In the genomic region with DNA sequence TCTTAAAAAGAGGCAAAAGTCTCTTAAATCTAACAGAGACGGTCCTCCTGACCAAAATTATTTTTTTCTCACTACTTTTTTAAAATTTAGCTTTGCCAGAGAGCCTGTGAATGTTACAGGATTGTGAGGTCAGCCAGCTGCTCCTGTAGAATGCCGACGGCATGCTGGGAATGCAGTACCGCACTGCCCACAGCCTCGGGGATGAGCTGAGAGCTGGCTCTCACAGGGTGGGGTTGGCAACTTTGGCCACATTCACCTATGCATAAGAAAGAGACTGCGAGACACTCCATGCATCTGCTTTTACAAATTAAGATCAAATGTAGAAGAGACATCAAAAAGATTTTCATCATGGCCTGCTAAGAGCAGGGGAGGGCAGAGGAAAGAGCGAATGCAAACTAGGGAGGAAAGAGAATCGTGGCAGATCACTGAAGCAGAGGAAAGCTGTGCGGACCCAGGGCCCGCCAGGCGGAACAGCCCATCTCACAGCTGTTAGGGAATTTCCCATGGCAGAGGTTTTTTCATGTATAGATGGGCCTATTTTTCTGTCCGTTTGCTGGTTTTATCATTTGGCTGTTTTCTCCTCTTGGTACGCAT, we compare ENCODE assay signal across 14 cellular contexts. TPM values are rescaled to one million over a fixed set of nuclear protein-coding genes. Genes with fewer than 3 reads are reported as not detected.
DNase-seq lines count a peak whose midpoint lies in the region; ATAC-seq and TF ChIP-seq lines count a peak whose summit lies in the region.
"Had no signal": no experiment of that assay in that cellular context is flagged by ENCODE, and none has a peak within 500 bp of the region (broad histone marks: within the 10 kb centered on the region; RNA-seq: fewer than 3 reads in every experiment).

No MANE protein-coding gene starts in this region.

- peaks cover 91% of the 10 kb centered on the region for H3K4me1 ChIP-seq in BLaER1
- H3K4me1 ChIP-seq in heart left ventricle = peaks cover 0 to 11% (median 0%) of the 10 kb centered on the region in 12 donors
- H3K4me1 ChIP-seq: upper lobe of right lung had no signal

- no peak for TF ChIP-seq CTCF in heart left ventricle (IDR thresholded peaks at IDR 0.05)

- no peaks in the 10 kb centered on the region for H3K27me3 ChIP-seq in BLaER1
- no peaks in the 10 kb centered on the region for H3K27me3 ChIP-seq in heart left ventricle
- H3K27me3 ChIP-seq: MG63, upper lobe of right lung had no signal

- intact Hi-C loops in heart left ventricle (cut with DNase I) = no loop called here

- TF ChIP-seq POLR2A in heart left ventricle (IDR thresholded peaks at IDR 0.05) = no peak

- H4K20me1 ChIP-seq in BLaER1 = no peaks in the 10 kb centered on the region

- ATAC-seq in GM19395 (IDR thresholded peaks at IDR 0.05; ENCODE audit: unreplicated experiment) (peak; percentile 65), HG03175 (IDR thresholded peaks at IDR 0.05; ENCODE audit: unreplicated experiment) (peak; percentile 33), heart left ventricle (peak in 3 of 4 donors; percentile 13 to 41 (median 30))
- ATAC-seq: upper lobe of right lung had no signal

- peak overlapping the region; percentile 72 for H3K27ac ChIP-seq in BLaER1
- H3K27ac ChIP-seq in heart left ventricle = no peak overlapping the region
- H3K27ac ChIP-seq: GM23248, upper lobe of right lung had no signal

- H3K36me3 ChIP-seq in BLaER1 (no peaks in the 10 kb centered on the region), heart left ventricle (peaks cover 0 to 2% (median 0%) of the 10 kb centered on the region in 9 donors)
- H3K36me3 ChIP-seq: MG63, upper lobe of right lung had no signal

- H3K4me2 ChIP-seq in BLaER1 = peak overlapping the region; percentile 86

- H3K4me3 ChIP-seq in BLaER1 (peak overlapping the region; percentile 38; the same call in 1 of the 2 replicates), heart left ventricle (no peak overlapping the region)
- H3K4me3 ChIP-seq: GM23248, MG63, upper lobe of right lung had no signal

- no peak overlapping the region for H3K9ac ChIP-seq in BLaER1
- H3K9ac ChIP-seq: GM23248 had no signal

- 45 to 51% (median 49%) methylated on average over 13 of the region's 13 CpGs for WGBS in heart left ventricle, 4 donors

- H3K9me3 ChIP-seq in BLaER1 (no peaks in the 10 kb centered on the region; the same call in 1 of the 2 replicates), heart left ventricle (no peaks in the 10 kb centered on the region)
- H3K9me3 ChIP-seq: MG63, upper lobe of right lung had no signal

- DNase-seq in heart left ventricle (peak in 1 of 5 donors; percentile 4), foreskin melanocyte (no peak), middle frontal gyrus (ENCODE audit: extremely low spot score, low spot score) (no peak), C1 segment of cervical spinal cord (lab: John Stamatoyannopoulos, UW) (no peak), NCI-H187 (lab: John Stamatoyannopoulos, UW) (no peak)
- DNase-seq: CD8-positive, alpha-beta memory T cell; GM23248; MG63; stimulated activated CD4-positive, alpha-beta T cell treated with anti-CD3 and anti-CD28 coated beads, Interleukin-15, amount 100 ng/mL, for 24 hours; upper lobe of right lung had no signal

RNA-seq across cellular contexts. Expression of a gene that starts 49.7 kb away (rescaled TPM):
- not detected for total RNA-seq in heart left ventricle
- not detected for polyA plus RNA-seq in heart left ventricle
- total RNA-seq: CD8-positive, alpha-beta memory T cell; GM23248; liver; upper lobe of right lung had no signal
- polyA plus RNA-seq: CD8-positive, alpha-beta memory T cell; GM23248; liver had no signal
